ENCODE assay signal across 8 cellular contexts in the genomic region with DNA sequence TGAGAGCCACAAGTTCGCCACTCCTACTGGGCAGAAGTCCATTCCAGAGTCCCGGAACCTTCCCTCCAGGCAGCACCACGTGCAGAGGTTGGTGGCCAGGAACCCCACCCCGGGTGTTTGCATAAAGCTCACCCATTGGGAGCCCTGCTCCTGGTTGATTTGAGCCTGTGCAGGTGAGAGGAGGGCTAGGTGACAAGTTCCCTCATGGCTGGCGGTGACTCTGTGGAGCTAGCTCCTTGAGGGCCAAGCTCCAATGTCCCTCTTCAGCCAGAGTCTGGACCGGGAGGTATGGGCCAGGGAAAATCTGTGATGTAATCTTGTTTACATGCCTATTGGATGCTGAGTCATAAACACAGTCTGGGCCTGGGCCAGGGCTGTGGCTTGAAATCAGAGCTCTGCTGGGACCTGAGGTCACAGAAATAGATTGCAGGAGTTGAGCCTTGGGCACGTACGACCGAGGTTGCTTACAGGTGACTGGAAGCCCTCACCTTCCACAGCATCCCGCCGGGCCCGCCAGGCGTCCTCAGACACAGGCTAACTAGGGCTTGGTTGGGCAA.
DNase-seq lines count a peak whose midpoint lies in the region; ATAC-seq and TF ChIP-seq lines count a peak whose summit lies in the region.

No MANE protein-coding gene starts in this region.

- ATAC-seq in upper lobe of left lung (ENCODE audit: low FRiP score in 2 of 2) (peak in 1 of 2 donors; percentile 75), HG03354 (IDR thresholded peaks at IDR 0.05; ENCODE audit: poor library complexity, severe bottlenecking, unreplicated experiment) (no peak)

- CTCF ChIA-PET in activated naive CD4-positive, alpha-beta T cell treated with anti-CD3 and anti-CD28 coated beads, Interleukin-2, amount 10 ng/mL, durations not matched to agents 7 days and 5 days (lab: Charles Lee): no interaction called here

- no peak overlapping the region for H3K9ac ChIP-seq in adipocyte (ENCODE audit: low read length)

- TF ChIP-seq POLR2A in upper lobe of left lung (IDR thresholded peaks at IDR 0.05): no peak

- H3K4me3 ChIP-seq in adipocyte (ENCODE audit: low read length) (no peak overlapping the region), upper lobe of left lung (no peak overlapping the region)

- peaks cover 53% of the 10 kb centered on the region for H3K27me3 ChIP-seq in adipocyte (replicated peaks; ENCODE audit: control insufficient read depth, insufficient read depth, low read length)
- no peaks in the 10 kb centered on the region for H3K27me3 ChIP-seq in upper lobe of left lung

- TF ChIP-seq CTCF in upper lobe of left lung (IDR thresholded peaks at IDR 0.05): no peak

- no peaks in the 10 kb centered on the region for H3K9me3 Mint-ChIP-seq in activated naive CD4-positive, alpha-beta T cell treated with anti-CD3 and anti-CD28 coated beads, Interleukin-2, amount 10 ng/mL, durations not matched to agents 7 days and 5 days

- peaks cover 35% of the 10 kb centered on the region for H3K27me3 Mint-ChIP-seq in activated naive CD4-positive, alpha-beta T cell treated with anti-CD3 and anti-CD28 coated beads, Interleukin-2, amount 10 ng/mL, durations not matched to agents 7 days and 5 days

- TF ChIP-seq EP300 in upper lobe of left lung (IDR thresholded peaks at IDR 0.05): no peak

- H3K4me1 ChIP-seq in adipocyte (ENCODE audit: control insufficient read depth, insufficient read depth, low read length): peaks cover 7% of the 10 kb centered on the region
- H3K4me1 ChIP-seq in upper lobe of left lung: peaks cover 0 to 5% (median 0%) of the 10 kb centered on the region in 4 donors

- no peak overlapping the region for H3K27ac ChIP-seq in upper lobe of left lung

- H3K36me3 ChIP-seq in adipocyte (ENCODE audit: control insufficient read depth, insufficient read depth, low read length, severe bottlenecking) (no peaks in the 10 kb centered on the region), upper lobe of left lung (no peaks in the 10 kb centered on the region)

- no peaks in the 10 kb centered on the region for H3K9me3 ChIP-seq in adipocyte (ENCODE audit: control insufficient read depth, low read length)
- H3K9me3 ChIP-seq in upper lobe of left lung: no peaks in the 10 kb centered on the region

- H3K4me3 Mint-ChIP-seq in activated naive CD4-positive, alpha-beta T cell treated with anti-CD3 and anti-CD28 coated beads, Interleukin-2, amount 10 ng/mL, durations not matched to agents 7 days and 5 days: no peak overlapping the region

- H3K27ac Mint-ChIP-seq in activated naive CD4-positive, alpha-beta T cell treated with anti-CD3 and anti-CD28 coated beads, Interleukin-2, amount 10 ng/mL, durations not matched to agents 7 days and 5 days: no peak overlapping the region

- H3K4me1 Mint-ChIP-seq in activated naive CD4-positive, alpha-beta T cell treated with anti-CD3 and anti-CD28 coated beads, Interleukin-2, amount 10 ng/mL, durations not matched to agents 7 days and 5 days: no peaks in the 10 kb centered on the region

- 61 to 74% methylated on average over 13 of the region's 13 CpGs for WGBS in upper lobe of left lung, 2 donors

- DNase-seq in NCI-H2107 treated with DMSO at 0.1 percent for 48 hours (lab: John Stamatoyannopoulos, UW; ENCODE audit: unreplicated experiment): peak; percentile 29
- DNase-seq in NCI-H2107 (lab: John Stamatoyannopoulos, UW): no peak
- DNase-seq in adipocyte (ENCODE audit: low read depth): peak; percentile 86
- peak; percentile 91 for DNase-seq in iris pigment epithelial cell (ENCODE audit: low read depth)
- peak; percentile 32 to 79 for DNase-seq in upper lobe of left lung
- no peak for DNase-seq in NOMO-1 treated with DMSO at 0.1 percent for 48 hours (lab: John Stamatoyannopoulos, UW; ENCODE audit: unreplicated experiment)
- DNase-seq in activated naive CD4-positive, alpha-beta T cell treated with anti-CD3 and anti-CD28 coated beads, Interleukin-2, amount 10 ng/mL, durations not matched to agents 7 days and 5 days: no peak

- H3K36me3 Mint-ChIP-seq in activated naive CD4-positive, alpha-beta T cell treated with anti-CD3 and anti-CD28 coated beads, Interleukin-2, amount 10 ng/mL, durations not matched to agents 7 days and 5 days: no peaks in the 10 kb centered on the region

Comparison
In these comparisons a context has a peak if more than half of its experiments do, and no peak if none do; other contexts are left out.
1. DNase-seq: peak in NCI-H2107 treated with DMSO at 0.1 percent for 48 hours (single experiment), adipocyte (single experiment), iris pigment epithelial cell (single experiment) and upper lobe of left lung (2 of 2); none in NCI-H2107 (single experiment), NOMO-1 treated with DMSO at 0.1 percent for 48 hours (single experiment) and activated naive CD4-positive, alpha-beta T cell treated with anti-CD3 and anti-CD28 coated beads, Interleukin-2, amount 10 ng/mL, durations not matched to agents 7 days and 5 days (single experiment).